In the genomic region with DNA sequence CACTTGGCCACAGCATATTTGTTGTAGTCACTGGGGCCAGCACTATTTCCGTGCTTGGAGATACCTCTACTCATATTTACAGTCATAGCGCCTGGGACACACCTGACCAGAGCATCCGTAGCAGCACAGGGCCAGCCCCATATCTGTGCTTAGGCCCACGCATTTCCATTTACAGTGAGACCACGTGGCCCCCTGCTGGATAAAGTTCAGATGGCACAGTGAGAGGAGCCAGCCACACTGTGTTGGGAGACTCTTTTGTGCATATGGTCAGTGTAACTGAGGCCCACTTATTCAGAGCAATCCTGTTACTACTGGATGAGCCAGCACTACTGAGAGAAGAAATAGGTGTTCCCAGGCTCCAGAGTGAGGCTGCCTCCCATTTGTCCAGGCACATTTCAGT, we compare ENCODE assay signal across 8 cellular contexts.
DNase-seq lines count a peak whose midpoint lies in the region; ATAC-seq, FAIRE-seq and TF ChIP-seq lines count a peak whose summit lies in the region.

No MANE protein-coding gene starts in this region.

- ATAC-seq in GM18873 (IDR thresholded peaks at IDR 0.05; ENCODE audit: low FRiP score, unreplicated experiment) (peak; percentile 91), HG03025 (IDR thresholded peaks at IDR 0.05; ENCODE audit: low FRiP score, unreplicated experiment) (peak; percentile 81)

- TF ChIP-seq CTCF in D721Med (IDR thresholded peaks at IDR 0.05; ENCODE audit: insufficient read depth, missing control alignments): peak; percentile 67
- peak; percentile 64 to 67 for TF ChIP-seq CTCF in brain (conservative IDR thresholded peaks at IDR 0.05)
- peak; percentile 60 for TF ChIP-seq CTCF in liver (IDR thresholded peaks at IDR 0.05; ENCODE audit: low read depth, low read length, missing input control)
- peak; percentile 28 to 32 for TF ChIP-seq CTCF in tibial artery (IDR thresholded peaks at IDR 0.05)

- peak overlapping the region in 1 of 5 experiments; percentile 32 for H3K27ac Mint-ChIP-seq in brain

- H3K9me3 ChIP-seq in liver (ENCODE audit: control insufficient read depth in 4 of 4, low read length in 3 of 4) (no peaks in the 10 kb centered on the region), tibial artery (no peaks in the 10 kb centered on the region)

- H3K4me1 ChIP-seq in liver (ENCODE audit: control insufficient read depth in 4 of 4, insufficient read depth in 4 of 4, low read length in 3 of 4) (no peaks in the 10 kb centered on the region), tibial artery (no peaks in the 10 kb centered on the region)

- H3K9ac ChIP-seq in liver (ENCODE audit: low read depth in 1 of 2, low read length in 2 of 2): no peak overlapping the region

- DNase-seq in D721Med (ENCODE audit: insufficient read length, low spot score) (no peak), NCI-H82 treated with DMSO at 0.1 percent for 48 hours (lab: John Stamatoyannopoulos, UW; ENCODE audit: unreplicated experiment) (peak; percentile 40), tibial artery (no peak), NCI-H2107 (lab: John Stamatoyannopoulos, UW) (no peak)

- H3K4me3 ChIP-seq in liver (ENCODE audit: low read depth in 1 of 3, low read length in 3 of 3): no peak overlapping the region
- H3K4me3 ChIP-seq in tibial artery: no peak overlapping the region

- peaks cover 3 to 12% (median 6%) of the 10 kb centered on the region in 5 experiments for H3K9me3 Mint-ChIP-seq in brain

- TF ChIP-seq RAD21 in liver (IDR thresholded peaks at IDR 0.05): peak; percentile 66 to 77

- H3K36me3 Mint-ChIP-seq in brain: no peaks in the 10 kb centered on the region

- H3K27ac ChIP-seq in liver (ENCODE audit: low read depth in 1 of 2, low read length in 2 of 2) (no peak overlapping the region), tibial artery (no peak overlapping the region)

- H3K36me3 ChIP-seq in liver (ENCODE audit: control insufficient read depth in 4 of 4, insufficient read depth in 3 of 4, low read depth in 1 of 4, low read length in 3 of 4) (no peaks in the 10 kb centered on the region), tibial artery (no peaks in the 10 kb centered on the region)

- 35% methylated on average over 5 of the region's 5 CpGs for WGBS in liver

- peaks cover 7% of the 10 kb centered on the region for H3K4me1 Mint-ChIP-seq in brain

- no peaks in the 10 kb centered on the region for H3K27me3 Mint-ChIP-seq in brain

- H3K27me3 ChIP-seq in liver (ENCODE audit: control insufficient read depth in 4 of 4, insufficient read depth in 4 of 4, low read length in 3 of 4) (no peaks in the 10 kb centered on the region), tibial artery (no peaks in the 10 kb centered on the region)

- no peak for FAIRE-seq in D721Med (lab: Jason Lieb, UNC)

- intact Hi-C loops in tibial artery (cut with DNase I; ENCODE audit: low total_unique reads): loop anchor here (10.0 kb wide), 1 partner anchor 102 kb away; no protein-coding TSS in a partner anchor

- H3K4me3 Mint-ChIP-seq in brain: no peak overlapping the region

TF ChIP-seq in liver, 16 proteins besides CTCF, POLR2A, EP300 and RAD21:
- no peak for TF ChIP-seq FOXA1 (IDR thresholded peaks at IDR 0.05)
- no peak for TF ChIP-seq YY1 (IDR thresholded peaks at IDR 0.05)
- TF ChIP-seq HNF4A (conservative IDR thresholded peaks at IDR 0.05): no peak
- TF ChIP-seq, protein P1, sequence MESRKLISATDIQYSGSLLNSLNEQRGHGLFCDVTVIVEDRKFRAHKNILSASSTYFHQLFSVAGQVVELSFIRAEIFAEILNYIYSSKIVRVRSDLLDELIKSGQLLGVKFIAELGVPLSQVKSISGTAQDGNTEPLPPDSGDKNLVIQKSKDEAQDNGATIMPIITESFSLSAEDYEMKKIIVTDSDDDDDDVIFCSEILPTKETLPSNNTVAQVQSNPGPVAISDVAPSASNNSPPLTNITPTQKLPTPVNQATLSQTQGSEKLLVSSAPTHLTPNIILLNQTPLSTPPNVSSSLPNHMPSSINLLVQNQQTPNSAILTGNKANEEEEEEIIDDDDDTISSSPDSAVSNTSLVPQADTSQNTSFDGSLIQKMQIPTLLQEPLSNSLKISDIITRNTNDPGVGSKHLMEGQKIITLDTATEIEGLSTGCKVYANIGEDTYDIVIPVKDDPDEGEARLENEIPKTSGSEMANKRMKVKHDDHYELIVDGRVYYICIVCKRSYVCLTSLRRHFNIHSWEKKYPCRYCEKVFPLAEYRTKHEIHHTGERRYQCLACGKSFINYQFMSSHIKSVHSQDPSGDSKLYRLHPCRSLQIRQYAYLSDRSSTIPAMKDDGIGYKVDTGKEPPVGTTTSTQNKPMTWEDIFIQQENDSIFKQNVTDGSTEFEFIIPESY (IDR thresholded peaks at IDR 0.05): no peak
- TF ChIP-seq SP1 (IDR thresholded peaks at IDR 0.05): no peak
- TF ChIP-seq JUND (IDR thresholded peaks at IDR 0.05): no peak
- TF ChIP-seq TAF1 (conservative IDR thresholded peaks at IDR 0.05): no peak
- TF ChIP-seq FOXA2 (IDR thresholded peaks at IDR 0.05): no peak
